ENCODE assay signal across 21 cellular contexts in the genomic region with DNA sequence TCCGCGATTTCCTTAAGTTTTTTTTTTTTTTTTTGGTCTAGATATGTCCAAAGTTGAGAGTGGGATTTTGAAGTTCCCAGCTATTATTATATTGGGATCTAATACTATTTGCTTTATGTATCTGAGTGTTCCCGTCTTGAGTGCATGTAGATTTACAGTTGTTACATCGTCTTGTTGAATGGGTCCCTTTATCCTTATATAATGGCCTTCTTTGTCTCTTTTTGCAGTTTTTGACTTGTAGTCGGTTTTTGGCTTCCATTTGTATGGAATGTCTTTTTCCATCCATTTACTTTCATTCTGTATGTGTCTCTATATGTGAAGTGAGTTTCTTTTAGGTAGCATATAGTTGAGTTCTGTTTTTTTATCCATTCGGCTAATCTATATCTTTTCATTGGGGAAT.
"Had no signal": no experiment of that assay in that cellular context is flagged by ENCODE, and none has a peak within 500 bp of the region (broad histone marks: within the 10 kb centered on the region; RNA-seq: fewer than 3 reads in every experiment).

No MANE protein-coding gene starts in this region.

- H3K27ac ChIP-seq: coronary artery, dorsolateral prefrontal cortex, esophagus muscularis mucosa, foreskin keratinocyte, gastrocnemius medialis, heart right ventricle, left lung, lower lobe of right lung had no signal

- H3K4me1 Mint-ChIP-seq: naive thymus-derived CD4-positive, alpha-beta T cell had no signal

- FAIRE-seq: endothelial cell of umbilical vein, keratinocyte had no signal

- H3K4me3 Mint-ChIP-seq: naive thymus-derived CD4-positive, alpha-beta T cell had no signal

- H3K27ac Mint-ChIP-seq: naive thymus-derived CD4-positive, alpha-beta T cell had no signal

- H3K36me3 ChIP-seq: esophagus muscularis mucosa, gastrocnemius medialis, heart right ventricle, left lung, lower lobe of right lung had no signal

- H3K27me3 Mint-ChIP-seq: naive thymus-derived CD4-positive, alpha-beta T cell had no signal

- H3K4me3 ChIP-seq: coronary artery, dorsolateral prefrontal cortex, esophagus muscularis mucosa, gastrocnemius medialis, heart right ventricle, left lung, lower lobe of right lung had no signal

- DNase-seq: dermis blood vessel endothelial cell; dorsolateral prefrontal cortex; effector CD4-positive, alpha-beta T cell; effector memory CD4-positive, alpha-beta T cell; foreskin keratinocyte; gastrocnemius medialis; glutamatergic neuron; head of caudate nucleus; heart right ventricle; hippocampal formation; left cardiac atrium; left lung; left ventricle myocardium superior; lower lobe of right lung; mesenchymal stem cell; midbrain; naive thymus-derived CD4-positive, alpha-beta T cell had no signal

- H3K9me3 ChIP-seq: gastrocnemius medialis, lower lobe of right lung had no signal

- H3K27me3 ChIP-seq: dorsolateral prefrontal cortex, esophagus muscularis mucosa, foreskin keratinocyte, gastrocnemius medialis, heart right ventricle, left lung had no signal

- ATAC-seq: foreskin keratinocyte; gastrocnemius medialis; heart right ventricle; left cardiac atrium; left lung; left ventricle myocardium superior; lower lobe of right lung; naive thymus-derived CD4-positive, alpha-beta T cell had no signal

- H3K4me1 ChIP-seq: esophagus muscularis mucosa, foreskin keratinocyte, left lung, lower lobe of right lung had no signal
